Comparison of ENCODE assay signal across 14 cellular contexts in the genomic region with DNA sequence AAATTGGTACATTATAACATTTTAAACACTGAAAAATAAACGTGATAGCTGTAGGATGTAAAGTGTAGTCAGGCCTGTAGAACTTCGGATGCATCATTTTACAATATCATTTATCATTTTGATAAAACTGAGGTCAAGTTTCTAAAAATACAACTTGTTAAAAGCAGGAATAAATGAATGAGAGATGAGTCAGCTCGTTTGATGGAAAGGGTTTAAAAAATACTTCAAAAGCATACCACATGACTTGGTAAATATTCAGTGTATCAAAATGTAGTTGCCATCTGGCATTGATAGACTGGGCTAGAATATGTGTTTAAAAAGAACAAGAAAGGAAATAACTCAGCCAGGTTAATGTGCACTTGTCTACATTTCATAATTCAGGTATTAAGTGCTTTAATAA.
DNase-seq lines count a peak whose midpoint lies in the region; ATAC-seq, FAIRE-seq and TF ChIP-seq lines count a peak whose summit lies in the region.
"Had no signal": no experiment of that assay in that cellular context is flagged by ENCODE, and none has a peak within 500 bp of the region (broad histone marks: within the 10 kb centered on the region; RNA-seq: fewer than 3 reads in every experiment).

No MANE protein-coding gene starts in this region.

- FAIRE-seq in astrocyte (lab: Jason Lieb, UNC): no peak
- peak; percentile 52 for FAIRE-seq in keratinocyte (lab: Jason Lieb, UNC)

- H2AFZ ChIP-seq in astrocyte (ENCODE audit: low read depth, low read length): no peak overlapping the region
- H2AFZ ChIP-seq in keratinocyte (ENCODE audit: control insufficient read depth, low read length): peak overlapping the region; percentile 16

- H3K4me3 Mint-ChIP-seq in astrocyte (ENCODE audit: unreplicated experiment): no peak overlapping the region
- H3K4me3 Mint-ChIP-seq: activated T-helper 1 cell treated with anti-CD3 and anti-CD28 coated beads, Interleukin-12 subunit alpha, Interleukin-12 subunit beta, Interleukin-2, Interleukin-4 antibody, amounts not matched to agents 30 ng/mL and 10 ng/mL and 1 ng/mL, durations not matched to agents 14 hours and 24 hours and 36 hours had no signal

- H3K4me1 Mint-ChIP-seq in astrocyte (ENCODE audit: low read depth, unreplicated experiment): peaks cover 34% of the 10 kb centered on the region

- H3K27me3 ChIP-seq in heart left ventricle (no peaks in the 10 kb centered on the region), astrocyte (ENCODE audit: insufficient read depth, low read length) (no peaks in the 10 kb centered on the region), keratinocyte (ENCODE audit: control insufficient read depth, extremely low read depth, insufficient read depth, low read length) (no peaks in the 10 kb centered on the region)

- H3K27ac Mint-ChIP-seq in astrocyte (ENCODE audit: unreplicated experiment): peak overlapping the region; percentile 87
- H3K27ac Mint-ChIP-seq: activated T-helper 1 cell treated with anti-CD3 and anti-CD28 coated beads, Interleukin-12 subunit alpha, Interleukin-12 subunit beta, Interleukin-2, Interleukin-4 antibody, amounts not matched to agents 30 ng/mL and 10 ng/mL and 1 ng/mL, durations not matched to agents 14 hours and 24 hours and 36 hours had no signal

- H3K79me2 ChIP-seq in astrocyte (ENCODE audit: insufficient read depth, low read length) (no peaks in the 10 kb centered on the region), keratinocyte (ENCODE audit: control insufficient read depth, insufficient read depth, low read length) (no peaks in the 10 kb centered on the region)

- H3K9me1 ChIP-seq in keratinocyte (ENCODE audit: control insufficient read depth, extremely low read depth, insufficient read depth, low read length): no peaks in the 10 kb centered on the region

- no peak for DNase-seq in heart left ventricle
- DNase-seq in Right ventricle myocardium inferior (ENCODE audit: missing footprints): no peak
- peak; percentile 87 for DNase-seq in astrocyte (ENCODE audit: low read depth)
- peak; percentile 28 for DNase-seq in keratinocyte (ENCODE audit: low read depth, low spot score)
- DNase-seq in HuH-7 (ENCODE audit: low spot score): no peak
- DNase-seq in NOMO-1 (lab: John Stamatoyannopoulos, UW; ENCODE audit: unreplicated experiment in 2 of 2): no peak
- no peak for DNase-seq in putamen (ENCODE audit: low spot score)
- DNase-seq: effector CD4-positive, alpha-beta T cell; NCI-H774; stimulated activated CD4-positive, alpha-beta T cell treated with anti-CD3 and anti-CD28 coated beads, Interleukin-12 subunit alpha, Interleukin-12 subunit beta, amount 100 ng/mL, for 4 hours; stimulated activated naive CD4-positive, alpha-beta T cell treated with Interleukin-2 at 50 U/mL for 16 hours; T1000 had no signal

- ATAC-seq in heart left ventricle: peak in 1 of 4 donors; percentile 53
- no peak for ATAC-seq in Right ventricle myocardium inferior
- no peak for ATAC-seq in HG03139 (IDR thresholded peaks at IDR 0.05; ENCODE audit: unreplicated experiment)

- H3K4me2 ChIP-seq in astrocyte (ENCODE audit: low read length) (peak overlapping the region; percentile 10), keratinocyte (ENCODE audit: control insufficient read depth, extremely low read depth, insufficient read depth, low read depth, low read length) (peak overlapping the region; percentile 13)

- 18 to 30% (median 26%) methylated on average over 3 of the region's 3 CpGs for WGBS in heart left ventricle, 4 donors

- H3K36me3 Mint-ChIP-seq in astrocyte (ENCODE audit: low read depth, unreplicated experiment): no peaks in the 10 kb centered on the region

- H3K4me1 ChIP-seq in heart left ventricle (peaks cover 0 to 28% (median 12%) of the 10 kb centered on the region in 12 donors), astrocyte (ENCODE audit: insufficient read depth, low read length) (peaks cover 19% of the 10 kb centered on the region), keratinocyte (ENCODE audit: control insufficient read depth, extremely low read depth, insufficient read depth, low read length) (peaks cover 23% of the 10 kb centered on the region)

- H4K20me1 ChIP-seq in astrocyte (ENCODE audit: insufficient read depth, low read length) (no peaks in the 10 kb centered on the region), keratinocyte (ENCODE audit: control insufficient read depth, extremely low read depth, insufficient read depth, low read length) (no peaks in the 10 kb centered on the region)

- H3K9ac ChIP-seq in astrocyte (ENCODE audit: low read length) (peak overlapping the region; percentile 6), keratinocyte (ENCODE audit: control insufficient read depth, extremely low read depth, insufficient read depth, low read length) (no peak overlapping the region)

- H3K36me3 ChIP-seq in heart left ventricle (no peaks in the 10 kb centered on the region), astrocyte (ENCODE audit: insufficient read depth, low read length) (no peaks in the 10 kb centered on the region), keratinocyte (ENCODE audit: control insufficient read depth in 2 of 2, extremely low read depth in 1 of 2, insufficient read depth in 2 of 2, low read length in 2 of 2) (no peaks in the 10 kb centered on the region)

- H3K27ac ChIP-seq in heart left ventricle (peak overlapping the region in 11 of 12 donors; percentile 2 to 63 (median 42)), astrocyte (ENCODE audit: low read depth, low read length) (peak overlapping the region; percentile 55), keratinocyte (ENCODE audit: control insufficient read depth, insufficient read depth, low read length) (peak overlapping the region; percentile 5)

- intact Hi-C loops in heart left ventricle (cut with DNase I) (no loop called here), Right ventricle myocardium inferior (cut with DNase I) (no loop called here)

- no peaks in the 10 kb centered on the region for H3K27me3 Mint-ChIP-seq in astrocyte (ENCODE audit: low read depth, unreplicated experiment)

- TF ChIP-seq CTCF in heart left ventricle (IDR thresholded peaks at IDR 0.05): no peak
- no peak for TF ChIP-seq CTCF in astrocyte (IDR thresholded peaks at IDR 0.05; ENCODE audit: insufficient read depth, low read depth, low read length)
- TF ChIP-seq CTCF in keratinocyte (optimal IDR thresholded peaks at IDR 0.05 in 1 of 3, IDR thresholded peaks at IDR 0.05 in 1 of 3, conservative IDR thresholded peaks at IDR 0.05 in 1 of 3; ENCODE audit: extremely low read depth in 1 of 3, insufficient read depth in 2 of 3, low read length in 3 of 3): no peak

- dilution Hi-C loops in keratinocyte (cut with MboI; ENCODE audit: extremely low pct_ligation_motif_present, low sequenced_read_pairs): no loop called here

- H3K9me3 Mint-ChIP-seq in astrocyte (ENCODE audit: unreplicated experiment): no peaks in the 10 kb centered on the region
- H3K9me3 Mint-ChIP-seq: activated T-helper 1 cell treated with anti-CD3 and anti-CD28 coated beads, Interleukin-12 subunit alpha, Interleukin-12 subunit beta, Interleukin-2, Interleukin-4 antibody, amounts not matched to agents 30 ng/mL and 10 ng/mL and 1 ng/mL, durations not matched to agents 14 hours and 24 hours and 36 hours had no signal

- peaks cover 0 to 9% (median 0%) of the 10 kb centered on the region in 12 donors for H3K9me3 ChIP-seq in heart left ventricle
- no peaks in the 10 kb centered on the region for H3K9me3 ChIP-seq in astrocyte (ENCODE audit: insufficient read depth, low read depth, low read length)
- H3K9me3 ChIP-seq in keratinocyte (ENCODE audit: control insufficient read depth, low read depth, low read length): no peaks in the 10 kb centered on the region

- TF ChIP-seq POLR2A in heart left ventricle (IDR thresholded peaks at IDR 0.05): no peak

- H3K4me3 ChIP-seq in heart left ventricle: no peak overlapping the region
- no peak overlapping the region for H3K4me3 ChIP-seq in astrocyte (ENCODE audit: insufficient read depth, low read depth, low read length)
- no peak overlapping the region for H3K4me3 ChIP-seq in keratinocyte (ENCODE audit: control insufficient read depth in 2 of 3, extremely low read depth in 1 of 3, insufficient read depth in 2 of 3, low read depth in 1 of 3, low read length in 3 of 3)

Comparison
In these comparisons a context has a peak if more than half of its experiments do, and no peak if none do; other contexts are left out.
1. DNase-seq: peak in astrocyte (single experiment) and keratinocyte (single experiment); none in heart left ventricle (0 of 5), Right ventricle myocardium inferior (single experiment), HuH-7 (single experiment), NOMO-1 (0 of 2) and putamen (single experiment).
2. H3K27ac ChIP-seq: peak in every context shown above with its lines; median percentile 55 in astrocyte; 42 in heart left ventricle; 5 in keratinocyte.